ENCODE assay signal across 20 cellular contexts in the genomic region with DNA sequence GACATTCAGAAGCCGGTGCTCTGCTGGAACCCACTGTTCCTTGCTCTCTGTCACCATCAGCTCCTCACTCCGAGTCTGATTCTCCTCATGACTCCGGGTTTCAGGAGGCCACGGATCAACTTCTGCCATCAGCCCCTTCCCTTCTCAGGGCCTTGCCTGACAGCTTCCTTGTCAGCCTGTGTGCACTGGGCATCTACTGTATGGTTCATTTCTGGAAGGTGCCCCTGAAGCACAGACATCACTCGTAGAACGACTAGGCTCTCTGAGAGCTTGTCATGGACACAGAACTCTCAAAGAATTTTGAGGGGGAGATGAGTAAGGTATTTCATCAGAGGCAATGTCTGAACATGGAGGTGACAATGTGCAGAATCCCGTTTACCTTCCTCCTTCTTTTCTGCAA.
DNase-seq lines count a peak whose midpoint lies in the region; ATAC-seq and TF ChIP-seq lines count a peak whose summit lies in the region.
"Had no signal": no experiment of that assay in that cellular context is flagged by ENCODE, and none has a peak within 500 bp of the region (broad histone marks: within the 10 kb centered on the region; RNA-seq: fewer than 3 reads in every experiment).

No MANE protein-coding gene starts in this region.

- no peak overlapping the region for H3K4me3 ChIP-seq in heart right ventricle
- no peak overlapping the region for H3K4me3 ChIP-seq in mesenchymal stem cell (ENCODE audit: insufficient read depth in 1 of 2, low read depth in 1 of 2, low read length in 2 of 2)
- no peak overlapping the region for H3K4me3 ChIP-seq in tibial artery
- H3K4me3 ChIP-seq in body of pancreas: no peak overlapping the region
- H3K4me3 ChIP-seq: SK-N-MC had no signal

- WGBS in heart right ventricle, 2 donors: 88 to 90% methylated on average over 7 of the region's 7 CpGs
- WGBS in mesenchymal stem cell: 91% methylated on average over 7 of the region's 7 CpGs
- WGBS in body of pancreas, 2 donors: 87 to 95% methylated on average over 7 of the region's 7 CpGs

- no peak overlapping the region for H2BK12ac ChIP-seq in mesenchymal stem cell (ENCODE audit: low read length in 2 of 2)

- H3K27me3 ChIP-seq in heart right ventricle (no peaks in the 10 kb centered on the region), mesenchymal stem cell (ENCODE audit: control insufficient read depth in 1 of 2, insufficient read depth in 1 of 2, low read length in 2 of 2) (peaks cover 17 to 26% of the 10 kb centered on the region in 2 experiments), tibial artery (peaks cover 0 to 6% of the 10 kb centered on the region in 2 donors), body of pancreas (no peaks in the 10 kb centered on the region)

- H3K27ac ChIP-seq in heart right ventricle: peak overlapping the region in 9 of 10 donors; percentile 33 to 84 (median 67)
- H3K27ac ChIP-seq in mesenchymal stem cell (ENCODE audit: low read length, poor library complexity, severe bottlenecking): no peak overlapping the region
- H3K27ac ChIP-seq in tibial artery: peak overlapping the region; percentile 69 to 72
- no peak overlapping the region for H3K27ac ChIP-seq in body of pancreas
- H3K27ac ChIP-seq: SK-N-MC had no signal

- no peak for TF ChIP-seq CTCF in heart right ventricle (IDR thresholded peaks at IDR 0.05)
- TF ChIP-seq CTCF in tibial artery (IDR thresholded peaks at IDR 0.05): no peak
- no peak for TF ChIP-seq CTCF in body of pancreas (IDR thresholded peaks at IDR 0.05)

- no peak overlapping the region for H3K14ac ChIP-seq in mesenchymal stem cell (ENCODE audit: low read length in 2 of 2)

- H3K23ac ChIP-seq in mesenchymal stem cell (ENCODE audit: low read length in 2 of 2): no peak overlapping the region

- no peak overlapping the region for H3K9ac ChIP-seq in mesenchymal stem cell (ENCODE audit: low read length)

- H3K79me1 ChIP-seq in mesenchymal stem cell (replicated peaks; ENCODE audit: low read length, poor library complexity, severe bottlenecking): no peaks in the 10 kb centered on the region

- TF ChIP-seq POLR2A in body of pancreas (IDR thresholded peaks at IDR 0.05): no peak

- no peaks in the 10 kb centered on the region for H3K36me3 ChIP-seq in heart right ventricle
- H3K36me3 ChIP-seq in mesenchymal stem cell (ENCODE audit: control insufficient read depth in 1 of 2, insufficient read depth in 2 of 2, low read depth in 1 of 2, low read length in 2 of 2): no peaks in the 10 kb centered on the region
- H3K36me3 ChIP-seq in tibial artery: no peaks in the 10 kb centered on the region
- H3K36me3 ChIP-seq in body of pancreas (replicated peaks in 1 of 2; ENCODE audit: insufficient read depth in 1 of 2, low read depth in 2 of 2): no peaks in the 10 kb centered on the region

- no peaks in the 10 kb centered on the region for H3K9me3 ChIP-seq in heart right ventricle
- no peaks in the 10 kb centered on the region for H3K9me3 ChIP-seq in mesenchymal stem cell (ENCODE audit: control insufficient read depth, low read length)
- no peaks in the 10 kb centered on the region for H3K9me3 ChIP-seq in tibial artery
- no peaks in the 10 kb centered on the region for H3K9me3 ChIP-seq in body of pancreas

- no peak overlapping the region for H4K91ac ChIP-seq in mesenchymal stem cell (ENCODE audit: low read length)

- peak overlapping the region; percentile 27 for H4K8ac ChIP-seq in mesenchymal stem cell (ENCODE audit: low read length)

- no peak overlapping the region for H2AK5ac ChIP-seq in mesenchymal stem cell (ENCODE audit: low read length, severe bottlenecking)

- no peak overlapping the region for H3K4ac ChIP-seq in mesenchymal stem cell (ENCODE audit: low read depth in 1 of 2, low read length in 2 of 2)

- H2BK5ac ChIP-seq in mesenchymal stem cell (ENCODE audit: low read depth, low read length, poor library complexity, severe bottlenecking): no peak overlapping the region

- ATAC-seq in heart right ventricle (no peak), HG02885 (IDR thresholded peaks at IDR 0.05; ENCODE audit: poor library complexity, unreplicated experiment) (peak; percentile 3), HG02981 (IDR thresholded peaks at IDR 0.05; ENCODE audit: unreplicated experiment) (no peak), body of pancreas (no peak)

- H3K18ac ChIP-seq in mesenchymal stem cell (ENCODE audit: low read depth in 1 of 2, low read length in 2 of 2): no peak overlapping the region

- no peak overlapping the region for H3K4me2 ChIP-seq in mesenchymal stem cell (ENCODE audit: low read length, poor library complexity, severe bottlenecking)

- no peak overlapping the region for H2BK15ac ChIP-seq in mesenchymal stem cell (ENCODE audit: low read depth, poor library complexity, severe bottlenecking)

- DNase-seq in heart right ventricle (no peak), cardiac septum (ENCODE audit: low spot score) (no peak), mesenchymal stem cell (no peak), tibial artery (no peak), NCI-H146 (lab: John Stamatoyannopoulos, UW) (no peak), body of pancreas (no peak)
- DNase-seq: 8988T, AML-193, GDM1, KG1, NCI-H1105, NCI-H2029 treated with DMSO at 0.1 percent for 48 hours, NCI-H2171, NCI-H524 treated with DMSO at 0.1 percent for 48 hours, NCI-H82, OCI-M1, SHP77 treated with DMSO at 0.1 percent for 48 hours had no signal

- intact Hi-C loops in heart right ventricle (cut with DNase I): loop anchor here in 4 of 10 donors (10.0 kb wide), 4 partner anchors 49 to 1271 kb away; no protein-coding TSS in a partner anchor
- intact Hi-C loops in cardiac septum (cut with DNase I): loop anchor here (10.0 kb wide), 1 partner anchor 821 kb away; no protein-coding TSS in a partner anchor
- intact Hi-C loops in tibial artery (cut with DNase I; ENCODE audit: low total_unique reads): no loop called here
- intact Hi-C loops in body of pancreas (cut with DNase I): no loop called here

- H2BK120ac ChIP-seq in mesenchymal stem cell (ENCODE audit: low read depth, low read length): no peak overlapping the region

- H2AFZ ChIP-seq in mesenchymal stem cell (ENCODE audit: low read depth, low read length): no peak overlapping the region

- H3K4me1 ChIP-seq in heart right ventricle: peaks cover 8 to 68% (median 33%) of the 10 kb centered on the region in 9 donors
- no peaks in the 10 kb centered on the region for H3K4me1 ChIP-seq in mesenchymal stem cell (ENCODE audit: control insufficient read depth, insufficient read depth, low read depth, low read length)
- H3K4me1 ChIP-seq in tibial artery: peaks cover 0 to 56% (median 51%) of the 10 kb centered on the region in 4 donors
- peaks cover 44% of the 10 kb centered on the region for H3K4me1 ChIP-seq in body of pancreas

Comparison
In these comparisons a context has a peak if more than half of its experiments do, and no peak if none do; other contexts are left out.
1. H3K27ac ChIP-seq: peak in heart right ventricle (9 of 10) and tibial artery (2 of 2); none in mesenchymal stem cell (single experiment) and body of pancreas (0 of 4).